39 cellular contexts compared by ENCODE assay signal in genomic region chr18:70700496-70700895, GRCh38.
"Had no signal": no experiment of that assay in that cellular context is flagged by ENCODE, and none has a peak within 500 bp of the region (broad histone marks: within the 10 kb centered on the region; RNA-seq: fewer than 3 reads in every experiment).

No MANE protein-coding gene starts in this region.

- H3K4me1 ChIP-seq: adrenal gland, ascending aorta, body of pancreas, breast epithelium had no signal

- H3K4me3 Mint-ChIP-seq: activated naive CD4-positive, alpha-beta T cell treated with anti-CD3 and anti-CD28 coated beads for 36 hours; activated naive CD4-positive, alpha-beta T cell treated with anti-CD3 and anti-CD28 coated beads, Interleukin-2, amount 10 ng/mL, durations not matched to agents 7 days and 5 days; activated naive CD4-positive, alpha-beta T cell treated with anti-CD3 and anti-CD28 coated beads, Interleukin-2, amount 50 U/mL, for 24 hours; activated naive CD8-positive, alpha-beta T cell; activated naive CD8-positive, alpha-beta T cell treated with anti-CD3 and anti-CD28 coated beads for 36 hours; activated naive CD8-positive, alpha-beta T cell treated with anti-CD3 and anti-CD28 coated beads, Interleukin-2, amount 10 ng/mL, durations not matched to agents 7 days and 5 days; activated naive CD8-positive, alpha-beta T cell treated with anti-CD3 and anti-CD28 coated beads, Interleukin-2, amount 50 U/mL, for 24 hours; activated T-cell treated with anti-CD3 and anti-CD28 coated beads, Interleukin-2, amount 50 U/mL, for 24 hours; activated T-cell treated with anti-CD3 and anti-CD28 coated beads, Interleukin-2, amount 50 U/mL, for 4 hours; activated T-cell treated with anti-CD3 and anti-CD28 coated beads, Interleukin-2, amount 50 U/mL, for 72 hours; activated T-helper 1 cell treated with anti-CD3 and anti-CD28 coated beads, Interleukin-12 subunit alpha, Interleukin-12 subunit beta, Interleukin-2, Interleukin-4 antibody, amounts not matched to agents 30 ng/mL and 10 ng/mL and 1 ng/mL, durations not matched to agents 14 hours and 24 hours and 36 hours; activated T-helper 17 cell treated with anti-CD3 and anti-CD28 coated beads, Interleukin-2, amount 50 U/mL, for 72 hours; brain; central memory CD8-positive, alpha-beta T cell had no signal

- H3K4me3 ChIP-seq: adrenal gland, ascending aorta, body of pancreas, breast epithelium, cardiac muscle cell had no signal

- ATAC-seq: activated naive CD4-positive, alpha-beta T cell treated with anti-CD3 and anti-CD28 coated beads, Interleukin-2, amount 50 U/mL, for 72 hours; activated naive CD8-positive, alpha-beta T cell treated with anti-CD3 and anti-CD28 coated beads, Interleukin-2, amount 50 U/mL, for 24 hours; activated T-cell treated with anti-CD3 and anti-CD28 coated beads, Interleukin-2, amount 50 U/mL, for 4 hours; activated T-cell treated with anti-CD3 and anti-CD28 coated beads, Interleukin-2, amount 50 U/mL, for 72 hours; activated T-helper 17 cell treated with anti-CD3 and anti-CD28 coated beads, Interleukin-2, amount 50 U/mL, for 72 hours; body of pancreas had no signal

- H3K36me3 ChIP-seq: adrenal gland, ascending aorta, brain microvascular endothelial cell, breast epithelium, cardiac muscle cell had no signal

- H3K9me3 ChIP-seq: adrenal gland, ascending aorta, body of pancreas, breast epithelium had no signal

- FAIRE-seq: astrocyte, bronchial epithelial cell had no signal

- H3K27me3 ChIP-seq: adrenal gland, ascending aorta, body of pancreas, brain microvascular endothelial cell, breast epithelium, cardiac muscle cell had no signal

- H3K27me3 Mint-ChIP-seq: activated naive CD4-positive, alpha-beta T cell treated with anti-CD3 and anti-CD28 coated beads, Interleukin-2, amount 10 ng/mL, durations not matched to agents 7 days and 5 days; activated naive CD4-positive, alpha-beta T cell treated with anti-CD3 and anti-CD28 coated beads, Interleukin-2, amount 50 U/mL, for 24 hours; activated naive CD8-positive, alpha-beta T cell; activated naive CD8-positive, alpha-beta T cell treated with anti-CD3 and anti-CD28 coated beads for 36 hours; activated naive CD8-positive, alpha-beta T cell treated with anti-CD3 and anti-CD28 coated beads, Interleukin-2, amount 10 ng/mL, durations not matched to agents 7 days and 5 days; activated naive CD8-positive, alpha-beta T cell treated with anti-CD3 and anti-CD28 coated beads, Interleukin-2, amount 50 U/mL, for 24 hours; activated T-cell treated with anti-CD3 and anti-CD28 coated beads, Interleukin-2, amount 50 U/mL, for 24 hours; activated T-helper 17 cell treated with anti-CD3 and anti-CD28 coated beads, Interleukin-2, amount 50 U/mL, for 72 hours; central memory CD8-positive, alpha-beta T cell had no signal

- DNase-seq: activated effector memory CD4-positive, alpha-beta T cell treated with anti-CD3 and anti-CD28 coated beads, Interleukin-2, amount 50 U/mL, for 16 hours; activated effector memory CD4-positive, alpha-beta T cell treated with Interleukin-2 at 50 U/mL for 16 hours; activated gamma-delta T cell; activated gamma-delta T cell treated with Interleukin-2 at 50 U/mL for 16 hours; activated naive CD4-positive, alpha-beta T cell; activated naive CD4-positive, alpha-beta T cell treated with anti-CD3 and anti-CD28 coated beads for 36 hours; activated naive CD4-positive, alpha-beta T cell treated with anti-CD3 and anti-CD28 coated beads, Interleukin-2, amount 10 ng/mL, durations not matched to agents 7 days and 5 days; activated naive CD4-positive, alpha-beta T cell treated with anti-CD3 and anti-CD28 coated beads, Interleukin-2, amount 50 U/mL, for 16 hours; activated naive CD4-positive, alpha-beta T cell treated with Interleukin-2 at 50 U/mL for 16 hours; activated naive CD8-positive, alpha-beta T cell treated with anti-CD3 and anti-CD28 coated beads for 36 hours; activated naive CD8-positive, alpha-beta T cell treated with anti-CD3 and anti-CD28 coated beads, Interleukin-2, amount 10 ng/mL, durations not matched to agents 7 days and 5 days; activated naive CD8-positive, alpha-beta T cell treated with anti-CD3 and anti-CD28 coated beads, Interleukin-2, amount 50 U/mL, for 24 hours; activated T-cell treated with anti-CD3 and anti-CD28 coated beads, Interleukin-2, amount 50 U/mL, for 24 hours; activated T-cell treated with anti-CD3 and anti-CD28 coated beads, Interleukin-2, amount 50 U/mL, for 4 hours; activated T-cell treated with anti-CD3 and anti-CD28 coated beads, Interleukin-2, amount 50 U/mL, for 48 hours; activated T-cell treated with anti-CD3 and anti-CD28 coated beads, Interleukin-2, amount 50 U/mL, for 72 hours; adrenal gland; amniotic stem cell; amygdala; anterior cingulate cortex; aorta; body of pancreas; brain microvascular endothelial cell; caudate nucleus; central memory CD4-positive, alpha-beta T cell; cerebellar nuclear complex had no signal

- H3K27ac ChIP-seq: adrenal gland, ascending aorta, body of pancreas, brain microvascular endothelial cell, breast epithelium, cardiac muscle cell had no signal

- H3K4me1 Mint-ChIP-seq: activated naive CD4-positive, alpha-beta T cell treated with anti-CD3 and anti-CD28 coated beads, Interleukin-2, amount 10 ng/mL, durations not matched to agents 7 days and 5 days; activated naive CD8-positive, alpha-beta T cell treated with anti-CD3 and anti-CD28 coated beads, Interleukin-2, amount 10 ng/mL, durations not matched to agents 7 days and 5 days; activated T-helper 17 cell treated with anti-CD3 and anti-CD28 coated beads, Interleukin-2, amount 50 U/mL, for 72 hours; brain; central memory CD8-positive, alpha-beta T cell had no signal

- H3K27ac Mint-ChIP-seq: activated naive CD4-positive, alpha-beta T cell treated with anti-CD3 and anti-CD28 coated beads for 36 hours; activated naive CD4-positive, alpha-beta T cell treated with anti-CD3 and anti-CD28 coated beads, Interleukin-2, amount 10 ng/mL, durations not matched to agents 7 days and 5 days; activated naive CD4-positive, alpha-beta T cell treated with anti-CD3 and anti-CD28 coated beads, Interleukin-2, amount 50 U/mL, for 24 hours; activated naive CD4-positive, alpha-beta T cell treated with anti-CD3 and anti-CD28 coated beads, Interleukin-2, amount 50 U/mL, for 72 hours; activated naive CD8-positive, alpha-beta T cell; activated naive CD8-positive, alpha-beta T cell treated with anti-CD3 and anti-CD28 coated beads for 36 hours; activated naive CD8-positive, alpha-beta T cell treated with anti-CD3 and anti-CD28 coated beads, Interleukin-2, amount 10 ng/mL, durations not matched to agents 7 days and 5 days; activated naive CD8-positive, alpha-beta T cell treated with anti-CD3 and anti-CD28 coated beads, Interleukin-2, amount 50 U/mL, for 24 hours; activated T-cell treated with anti-CD3 and anti-CD28 coated beads, Interleukin-2, amount 50 U/mL, for 24 hours; activated T-cell treated with anti-CD3 and anti-CD28 coated beads, Interleukin-2, amount 50 U/mL, for 72 hours; activated T-helper 1 cell treated with anti-CD3 and anti-CD28 coated beads, Interleukin-12 subunit alpha, Interleukin-12 subunit beta, Interleukin-2, Interleukin-4 antibody, amounts not matched to agents 30 ng/mL and 10 ng/mL and 1 ng/mL, durations not matched to agents 14 hours and 24 hours and 36 hours; activated T-helper 17 cell treated with anti-CD3 and anti-CD28 coated beads, Interleukin-2, amount 50 U/mL, for 72 hours; activated T-helper 2 cell treated with anti-CD3 and anti-CD28 coated beads, Interferon-gamma antibody, Interleukin-2, Interleukin-4, amounts not matched to agents 10 μg/mL and 5 μg/mL and 100 μg/mL, durations not matched to agents 14 hours and 24 hours and 36 hours; brain had no signal

- H3K36me3 Mint-ChIP-seq: activated naive CD4-positive, alpha-beta T cell treated with anti-CD3 and anti-CD28 coated beads, Interleukin-2, amount 10 ng/mL, durations not matched to agents 7 days and 5 days; activated naive CD8-positive, alpha-beta T cell treated with anti-CD3 and anti-CD28 coated beads, Interleukin-2, amount 10 ng/mL, durations not matched to agents 7 days and 5 days; brain had no signal
